Comparison of ENCODE assay signal across 8 cellular contexts in genomic region chr1:92599184-92599583, GRCh38.
DNase-seq lines count a peak whose midpoint lies in the region; ATAC-seq and TF ChIP-seq lines count a peak whose summit lies in the region.

No MANE protein-coding gene starts in this region.

- H3K4me3 ChIP-seq in adipocyte (ENCODE audit: low read length) = no peak overlapping the region

- H3K9ac ChIP-seq in adipocyte (ENCODE audit: low read length) = no peak overlapping the region

- peaks cover 8% of the 10 kb centered on the region for H3K36me3 ChIP-seq in adipocyte (ENCODE audit: control insufficient read depth, insufficient read depth, low read length, severe bottlenecking)

- TF ChIP-seq CTCF in GM10266 (IDR thresholded peaks at IDR 0.05; ENCODE audit: control insufficient read depth, insufficient read depth, low read depth, missing control alignments) = peak; percentile 45

- DNase-seq in GM10266 (ENCODE audit: extremely low spot score) = peak; percentile 35
- DNase-seq in HT1080 (ENCODE audit: low read depth) = peak; percentile 7
- DNase-seq in adipocyte (ENCODE audit: low read depth) = peak; percentile 67
- peak; percentile 35 for DNase-seq in myocyte (ENCODE audit: low read depth)
- DNase-seq in NCI-H128 (lab: John Stamatoyannopoulos, UW; ENCODE audit: unreplicated experiment) = no peak
- DNase-seq in cerebellar nuclear complex (lab: John Stamatoyannopoulos, UW) = no peak

- ATAC-seq in HG03571 (IDR thresholded peaks at IDR 0.05; ENCODE audit: unreplicated experiment) (no peak), GM19395 (IDR thresholded peaks at IDR 0.05; ENCODE audit: unreplicated experiment) (no peak)

- H3K9me3 ChIP-seq in adipocyte (ENCODE audit: control insufficient read depth, low read length) = no peaks in the 10 kb centered on the region

- H3K27me3 ChIP-seq in adipocyte (replicated peaks; ENCODE audit: control insufficient read depth, insufficient read depth, low read length) = no peaks in the 10 kb centered on the region

- no peaks in the 10 kb centered on the region for H3K4me1 ChIP-seq in adipocyte (ENCODE audit: control insufficient read depth, insufficient read depth, low read length)

Comparison
In these comparisons a context has a peak if more than half of its experiments do, and no peak if none do; other contexts are left out.
1. DNase-seq: peak in GM10266 (single experiment), HT1080 (single experiment), adipocyte (single experiment) and myocyte (single experiment); none in NCI-H128 (single experiment) and cerebellar nuclear complex (0 of 2).